10 cellular contexts compared by ENCODE assay signal in genomic region chr14:65940056-65940735, GRCh38.
DNase-seq lines count a peak whose midpoint lies in the region; ATAC-seq, FAIRE-seq and TF ChIP-seq lines count a peak whose summit lies in the region.
"Had no signal": no experiment of that assay in that cellular context is flagged by ENCODE, and none has a peak within 500 bp of the region (broad histone marks: within the 10 kb centered on the region; RNA-seq: fewer than 3 reads in every experiment).

No MANE protein-coding gene starts in this region.

- TF ChIP-seq EP300 in gastroesophageal sphincter (IDR thresholded peaks at IDR 0.05): no peak

- peak overlapping the region; percentile 61; the same call in 1 of the 2 replicates for H2AFZ ChIP-seq in OCI-LY3 (ENCODE audit: low read depth, low read length)

- no peaks in the 10 kb centered on the region for H3K79me2 ChIP-seq in OCI-LY3 (ENCODE audit: low read length)

- intact Hi-C loops in posterior cingulate gyrus (cut with DNase I): no loop called here

- H3K9me3 ChIP-seq in OCI-LY3 (ENCODE audit: insufficient read depth, low read length) (no peaks in the 10 kb centered on the region), gastroesophageal sphincter (no peaks in the 10 kb centered on the region)

- DNase-seq in ELR (ENCODE audit: low read depth) (peak; percentile 50), H4 (ENCODE audit: low spot score) (peak; percentile 59), germinal center (ENCODE audit: low spot score) (peak; percentile 14), GM19239 (ENCODE audit: insufficient read length, low spot score) (no peak), GM19240 (ENCODE audit: insufficient read length, low spot score) (no peak), posterior cingulate gyrus (no peak)
- DNase-seq: effector memory CD8-positive, alpha-beta T cell; HCEC 1CT had no signal

- no peaks in the 10 kb centered on the region for H3K36me3 ChIP-seq in OCI-LY3 (replicated peaks; ENCODE audit: low read depth, low read length)
- no peaks in the 10 kb centered on the region for H3K36me3 ChIP-seq in gastroesophageal sphincter

- peak overlapping the region; percentile 59 for H3K4me2 ChIP-seq in OCI-LY3 (ENCODE audit: low read length)

- no peaks in the 10 kb centered on the region for H4K20me1 ChIP-seq in OCI-LY3 (ENCODE audit: insufficient read depth, low read length)

- no peak for FAIRE-seq in GM19239 (lab: Jason Lieb, UNC)

- peaks cover 22% of the 10 kb centered on the region; the same call in 1 of the 2 replicates for H3K27me3 ChIP-seq in OCI-LY3 (ENCODE audit: low read depth, low read length)
- H3K27me3 ChIP-seq in gastroesophageal sphincter: no peaks in the 10 kb centered on the region

- H3K27ac ChIP-seq in OCI-LY3 (ENCODE audit: low read length) (no peak overlapping the region), gastroesophageal sphincter (no peak overlapping the region)

- TF ChIP-seq POLR2A in gastroesophageal sphincter (IDR thresholded peaks at IDR 0.05): no peak

- TF ChIP-seq CTCF in OCI-LY3 (IDR thresholded peaks at IDR 0.05; ENCODE audit: low read depth, low read length): peak; percentile 49
- TF ChIP-seq CTCF in gastroesophageal sphincter (IDR thresholded peaks at IDR 0.05): no peak

- H3K9ac ChIP-seq in OCI-LY3 (ENCODE audit: low read length): no peak overlapping the region

- H3K4me1 ChIP-seq in OCI-LY3 (ENCODE audit: low read length) (no peaks in the 10 kb centered on the region), gastroesophageal sphincter (no peaks in the 10 kb centered on the region)

- ATAC-seq in gastroesophageal sphincter: no peak
- ATAC-seq: effector memory CD8-positive, alpha-beta T cell had no signal

- H3K4me3 ChIP-seq in OCI-LY3 (ENCODE audit: low read length) (peak overlapping the region; percentile 28), gastroesophageal sphincter (no peak overlapping the region)

- WGBS in gastroesophageal sphincter (ENCODE audit: low coverage in 1 of 2), 2 donors: 81 to 100% methylated on average over 3 to 9 of the region's 9 CpGs

Comparison
In these comparisons a context has a peak if more than half of its experiments do, and no peak if none do; other contexts are left out.
1. DNase-seq: peak in ELR (single experiment), H4 (single experiment) and germinal center (single experiment); none in GM19239 (single experiment), GM19240 (single experiment) and posterior cingulate gyrus (0 of 10).